In genomic region chr3:10621749-10622148, GRCh38 we compare ENCODE assay signal across 33 cellular contexts.
"Had no signal": no experiment of that assay in that cellular context is flagged by ENCODE, and none has a peak within 500 bp of the region (broad histone marks: within the 10 kb centered on the region; RNA-seq: fewer than 3 reads in every experiment).

No MANE protein-coding gene starts in this region.

- H3K36me3 ChIP-seq: adrenal gland, brain microvascular endothelial cell, breast epithelium had no signal

- FAIRE-seq: astrocyte, TTC549 had no signal

- H3K9me3 ChIP-seq: adrenal gland, body of pancreas, breast epithelium had no signal

- H3K4me1 ChIP-seq: adrenal gland, body of pancreas, breast epithelium had no signal

- H3K4me3 ChIP-seq: adrenal gland, body of pancreas, breast epithelium had no signal

- H3K27ac ChIP-seq: adrenal gland, body of pancreas, brain microvascular endothelial cell, breast epithelium, VCaP had no signal

- H3K27me3 ChIP-seq: adrenal gland, body of pancreas had no signal

- DNase-seq: activated B cell treated with CpG ODN at 0.5 μM for 24 hours; activated CD4-positive, alpha-beta memory T cell treated with anti-CD3 and anti-CD28 coated beads for 36 hours; activated CD4-positive, alpha-beta T cell treated with anti-CD3 and anti-CD28 coated beads for 4 hours; activated CD4-positive, alpha-beta T cell treated with anti-CD3 and anti-CD28 coated beads, Interleukin-2, amount 10 ng/mL, durations not matched to agents 24 days and 14 days; activated CD4-positive, alpha-beta T cell treated with anti-CD3 and anti-CD28 coated beads, Interleukin-2, amount 50 U/mL, for 1 hour; activated CD4-positive, alpha-beta T cell treated with anti-CD3 and anti-CD28 coated beads, Interleukin-2, amount 50 U/mL, for 4 hours; activated CD4-positive, CD25-positive, alpha-beta regulatory T cell treated with anti-CD3 and anti-CD28 coated beads, Interleukin-2, amount 50 U/mL, for 72 hours; activated CD8-positive, alpha-beta memory T cell treated with anti-CD3 and anti-CD28 coated beads, Interleukin-2, amount 50 U/mL, for 4 hours; activated CD8-positive, alpha-beta T cell treated with anti-CD3 and anti-CD28 coated beads for 36 hours; activated gamma-delta T cell treated with Interleukin-2 at 50 U/mL for 16 hours; activated naive CD4-positive, alpha-beta T cell; activated naive CD4-positive, alpha-beta T cell treated with anti-CD3 and anti-CD28 coated beads for 36 hours; activated naive CD4-positive, alpha-beta T cell treated with anti-CD3 and anti-CD28 coated beads, Interleukin-2, amount 50 U/mL, for 16 hours; activated naive CD8-positive, alpha-beta T cell treated with anti-CD3 and anti-CD28 coated beads for 36 hours; activated T-cell treated with anti-CD3 and anti-CD28 coated beads for 4 hours; activated T-cell treated with anti-CD3 and anti-CD28 coated beads, Interleukin-2, amount 50 U/mL, for 1 hour; activated T-cell treated with anti-CD3 and anti-CD28 coated beads, Interleukin-2, amount 50 U/mL, for 4 hours; activated T-cell treated with anti-CD3 and anti-CD28 coated beads, Interleukin-2, amount 50 U/mL, for 72 hours; adrenal gland; amniotic stem cell; aorta; body of pancreas; brain microvascular endothelial cell; central memory CD4-positive, alpha-beta T cell; T-helper 1 cell; T-helper 2 cell; T-helper 9 cell had no signal

- ATAC-seq: activated CD8-positive, alpha-beta T cell treated with anti-CD3 and anti-CD28 coated beads for 36 hours; activated naive CD4-positive, alpha-beta T cell treated with anti-CD3 and anti-CD28 coated beads, Interleukin-2, amount 50 U/mL, for 72 hours; activated T-cell treated with anti-CD3 and anti-CD28 coated beads, Interleukin-2, amount 50 U/mL, for 4 hours; activated T-cell treated with anti-CD3 and anti-CD28 coated beads, Interleukin-2, amount 50 U/mL, for 72 hours; activated T-helper 17 cell treated with anti-CD3 and anti-CD28 coated beads, Interleukin-2, amount 50 U/mL, for 72 hours; body of pancreas had no signal
